ENCODE assay signal across 17 cellular contexts in the genomic region with DNA sequence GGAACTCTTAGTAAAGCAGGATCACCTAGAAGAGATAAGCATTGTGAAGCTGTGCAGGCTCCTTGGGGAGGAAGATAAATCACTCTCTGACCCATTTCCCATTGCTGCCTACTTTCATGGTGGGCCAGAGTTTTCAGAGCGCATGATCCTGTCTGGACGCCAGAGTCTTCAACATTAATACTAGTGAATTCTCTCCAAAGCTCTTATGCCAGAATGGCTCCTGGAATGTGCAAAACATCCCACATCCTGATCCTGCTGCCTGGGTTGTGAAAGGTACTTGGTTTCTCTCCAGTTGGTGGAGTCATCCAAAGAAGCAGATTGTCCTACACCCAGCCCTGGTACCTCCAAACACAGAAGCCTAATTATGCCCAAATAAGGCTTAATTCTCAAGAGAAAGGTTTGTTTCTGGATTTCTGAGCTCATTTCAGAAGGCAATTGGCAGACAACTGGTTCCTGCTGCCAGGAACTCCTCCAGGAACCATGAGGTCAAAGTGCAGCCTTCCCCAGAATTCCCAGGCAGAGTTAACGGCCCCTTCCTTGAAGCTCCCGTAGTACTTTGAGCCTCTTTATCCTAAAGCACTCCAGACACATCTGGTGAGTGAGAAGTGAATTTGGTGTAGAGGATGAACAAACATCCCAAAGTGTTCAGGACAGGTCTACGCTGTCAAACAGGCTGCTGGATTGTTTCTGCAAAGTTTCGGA.
DNase-seq lines count a peak whose midpoint lies in the region; ATAC-seq and TF ChIP-seq lines count a peak whose summit lies in the region.
"Had no signal": no experiment of that assay in that cellular context is flagged by ENCODE, and none has a peak within 500 bp of the region (broad histone marks: within the 10 kb centered on the region; RNA-seq: fewer than 3 reads in every experiment).

No MANE protein-coding gene starts in this region.

- H3K4me3 ChIP-seq in gastroesophageal sphincter (no peak overlapping the region), Peyer's patch (no peak overlapping the region)
- H3K4me3 ChIP-seq: A549, K562 had no signal

- peak; percentile 88 for ATAC-seq in gastroesophageal sphincter
- ATAC-seq in GM18505 (IDR thresholded peaks at IDR 0.05; ENCODE audit: unreplicated experiment) = no peak
- ATAC-seq: A549, K562, WTC11 had no signal

- H3K4me1 ChIP-seq in gastroesophageal sphincter (peaks cover 3 to 57% (median 13%) of the 10 kb centered on the region in 3 donors), Peyer's patch (no peaks in the 10 kb centered on the region)
- H3K4me1 ChIP-seq: A549 had no signal

- TF ChIP-seq CTCF in gastroesophageal sphincter (IDR thresholded peaks at IDR 0.05) = no peak
- no peak for TF ChIP-seq CTCF in Peyer's patch (IDR thresholded peaks at IDR 0.05)

- 36 to 50% methylated on average over 3 to 6 of the region's 6 CpGs for WGBS in gastroesophageal sphincter (ENCODE audit: low coverage in 1 of 2), 2 donors

- TF ChIP-seq POLR2A in gastroesophageal sphincter (IDR thresholded peaks at IDR 0.05) (no peak), Peyer's patch (IDR thresholded peaks at IDR 0.05) (no peak), GM18505 (IDR thresholded peaks at IDR 0.05; ENCODE audit: borderline replicate concordance, extremely low read depth, insufficient read depth, insufficient read length) (no peak)

- H3K36me3 ChIP-seq in gastroesophageal sphincter = no peaks in the 10 kb centered on the region
- no peaks in the 10 kb centered on the region for H3K36me3 ChIP-seq in Peyer's patch

- TF ChIP-seq EP300 in gastroesophageal sphincter (IDR thresholded peaks at IDR 0.05) = no peak

- peak overlapping the region; percentile 63 to 79 (median 73) for H3K27ac ChIP-seq in gastroesophageal sphincter
- H3K27ac ChIP-seq in Peyer's patch = no peak overlapping the region
- H3K27ac ChIP-seq: A549 had no signal

- H3K27me3 ChIP-seq in gastroesophageal sphincter = no peaks in the 10 kb centered on the region
- no peaks in the 10 kb centered on the region for H3K27me3 ChIP-seq in Peyer's patch

- H3K9me3 ChIP-seq in gastroesophageal sphincter (no peaks in the 10 kb centered on the region), Peyer's patch (peaks cover 0 to 2% (median 0%) of the 10 kb centered on the region in 4 donors)
- H3K9me3 ChIP-seq: A549, SK-N-SH had no signal

- DNase-seq in AG08395 (ENCODE audit: low spot score) = peak; percentile 96
- DNase-seq in NCI-H446 (lab: John Stamatoyannopoulos, UW) = peak; percentile 55 to 82
- peak; percentile 80 for DNase-seq in renal cortical epithelial cell (ENCODE audit: low read depth)
- no peak for DNase-seq in DMS79 treated with DMSO at 0.1 percent for 48 hours (lab: John Stamatoyannopoulos, UW)
- DNase-seq in Peyer's patch = no peak
- no peak for DNase-seq in COLO829 (ENCODE audit: low spot score)
- DNase-seq: activated T-cell treated with anti-CD3 and anti-CD28 coated beads, Interleukin-2, amount 50 U/mL, for 24 hours; amniotic stem cell; effector memory CD4-positive, alpha-beta T cell; NCI-H2081; retina; SK-N-SH had no signal

Comparison
In these comparisons a context has a peak if more than half of its experiments do, and no peak if none do; other contexts are left out.
1. DNase-seq: peak in AG08395 (single experiment), NCI-H446 (2 of 2) and renal cortical epithelial cell (single experiment); none in DMS79 treated with DMSO at 0.1 percent for 48 hours (single experiment), Peyer's patch (0 of 3) and COLO829 (single experiment).
2. H3K27ac ChIP-seq: peak in gastroesophageal sphincter (4 of 4); none in Peyer's patch (0 of 4).